ENCODE assay signal across 1 cellular context in the genomic region with DNA sequence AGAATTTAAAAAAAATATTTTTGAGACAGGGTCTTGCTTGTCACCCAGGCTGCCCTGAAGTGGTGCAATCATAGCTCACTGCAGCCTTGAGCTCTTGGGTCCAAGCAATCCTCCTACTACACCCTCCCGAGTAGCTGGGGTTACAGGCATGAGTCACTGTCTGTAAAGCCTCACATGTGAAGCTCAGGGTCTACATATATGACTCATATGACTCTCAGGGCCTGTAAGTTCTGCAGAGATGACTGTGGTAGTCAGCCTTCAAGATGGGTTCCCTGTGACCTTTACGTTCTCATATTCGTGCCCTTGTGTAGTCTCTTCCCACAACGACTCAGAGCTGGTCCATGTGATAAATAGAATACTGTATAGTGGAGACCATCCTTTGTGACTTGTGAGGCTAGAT.
TF ChIP-seq lines count a peak whose summit lies in the region.

No MANE protein-coding gene starts in this region.

TF ChIP-seq in GM12878, 131 proteins besides CTCF, POLR2A, EP300 and RAD21:
- peak; percentile 68 for TF ChIP-seq JUNB (IDR thresholded peaks at IDR 0.05)
- TF ChIP-seq, protein P1, sequence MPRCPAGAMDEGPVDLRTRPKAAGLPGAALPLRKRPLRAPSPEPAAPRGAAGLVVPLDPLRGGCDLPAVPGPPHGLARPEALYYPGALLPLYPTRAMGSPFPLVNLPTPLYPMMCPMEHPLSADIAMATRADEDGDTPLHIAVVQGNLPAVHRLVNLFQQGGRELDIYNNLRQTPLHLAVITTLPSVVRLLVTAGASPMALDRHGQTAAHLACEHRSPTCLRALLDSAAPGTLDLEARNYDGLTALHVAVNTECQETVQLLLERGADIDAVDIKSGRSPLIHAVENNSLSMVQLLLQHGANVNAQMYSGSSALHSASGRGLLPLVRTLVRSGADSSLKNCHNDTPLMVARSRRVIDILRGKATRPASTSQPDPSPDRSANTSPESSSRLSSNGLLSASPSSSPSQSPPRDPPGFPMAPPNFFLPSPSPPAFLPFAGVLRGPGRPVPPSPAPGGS (IDR thresholded peaks at IDR 0.05; ENCODE audit: borderline replicate concordance, insufficient read depth, low read depth, low read length, poor library complexity, severe bottlenecking) = peak; percentile 66
TF ChIP-seq in GM12878: peak in this region for 2; not testable (repeated sequence) for 129.
